ENCODE assay signal across 8 cellular contexts in the genomic region with DNA sequence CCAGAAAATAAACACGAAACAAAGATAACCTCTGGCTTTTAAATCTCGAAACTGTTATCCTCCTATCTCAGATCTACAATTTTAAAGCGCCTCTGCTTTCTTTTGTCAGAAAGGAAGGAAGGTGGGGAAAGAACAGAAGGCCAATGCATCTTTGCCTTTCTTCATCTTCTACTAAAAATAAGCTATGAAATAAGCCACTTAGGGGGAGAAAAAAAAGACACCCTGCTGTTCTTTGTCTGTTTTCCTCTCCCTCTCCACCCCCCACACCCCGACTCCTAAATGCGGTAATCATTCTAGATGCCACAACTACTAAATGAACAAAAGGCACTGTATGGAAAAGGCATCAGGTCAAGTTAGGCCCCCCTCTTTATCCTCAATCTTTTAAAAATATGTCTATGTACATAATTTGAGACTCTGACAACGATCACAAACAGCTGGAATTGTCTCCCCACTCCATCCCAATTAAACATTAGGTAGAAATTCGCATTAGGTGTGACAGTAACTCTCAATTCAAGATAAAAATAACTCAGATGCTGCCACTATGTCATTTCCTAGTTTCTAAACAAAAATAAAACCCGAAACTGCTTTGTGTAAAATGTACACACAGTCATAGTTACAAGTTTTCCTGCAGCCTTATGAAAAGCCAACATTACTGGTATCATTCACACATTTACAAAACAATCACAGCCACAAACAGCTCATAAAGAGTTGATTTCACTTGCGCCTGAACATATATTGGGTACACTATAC. TPM values are rescaled to one million over a fixed set of nuclear protein-coding genes. Genes with fewer than 3 reads are reported as not detected.
DNase-seq lines count a peak whose midpoint lies in the region; ATAC-seq and TF ChIP-seq lines count a peak whose summit lies in the region.

No MANE protein-coding gene starts in this region.

- 5 to 11% methylated on average over 9 of the region's 9 CpGs for WGBS in upper lobe of left lung, 2 donors

- POLR2A ChIA-PET in HEK293 (lab: Yijun Ruan, JAX), result interaction anchor here (0.6 to 1.9 kb wide), 2 partner anchors 8 to 12 kb away, joined by 3 to 12 read pairs; no protein-coding TSS in a partner anchor

- no peak overlapping the region for H3K27ac Mint-ChIP-seq in activated T-helper 17 cell treated with anti-CD3 and anti-CD28 coated beads, Interleukin-2, amount 50 U/mL, for 72 hours

- TF ChIP-seq EP300 in upper lobe of left lung (IDR thresholded peaks at IDR 0.05), result no peak

- H3K4me1 Mint-ChIP-seq in activated T-helper 17 cell treated with anti-CD3 and anti-CD28 coated beads, Interleukin-2, amount 50 U/mL, for 72 hours, result peaks cover 5% of the 10 kb centered on the region

- no peaks in the 10 kb centered on the region for H3K27me3 Mint-ChIP-seq in activated T-helper 17 cell treated with anti-CD3 and anti-CD28 coated beads, Interleukin-2, amount 50 U/mL, for 72 hours

- ATAC-seq in activated T-helper 17 cell treated with anti-CD3 and anti-CD28 coated beads, Interleukin-2, amount 50 U/mL, for 72 hours (replicated peaks), result peak; percentile 44
- no peak for ATAC-seq in upper lobe of left lung (ENCODE audit: low FRiP score in 2 of 2)

- H3K27ac ChIP-seq in HEK293 (ENCODE audit: extremely low read depth, low read depth, low read length) (peak overlapping the region; percentile 78), upper lobe of left lung (peak overlapping the region; percentile 96 to 98 (median 97))

- DNase-seq in GM10266 (ENCODE audit: extremely low spot score) (peak; percentile 78), kidney epithelial cell (ENCODE audit: low read depth) (no peak), upper lobe of left lung (no peak), activated gamma-delta T cell treated with Interleukin-2 at 50 U/mL for 16 hours (no peak), GM19238 (ENCODE audit: insufficient read length, low spot score) (no peak), islet precursor cell (no peak)

- CTCF ChIA-PET in HEK293 (lab: Yijun Ruan, JAX), result interaction anchor here (0.9 to 3.7 kb wide), 3 partner anchors 56 to 120 kb away, joined by 3 to 27 read pairs (median 3); no protein-coding TSS in a partner anchor

- H3K36me3 ChIP-seq in HEK293 (ENCODE audit: control insufficient read depth in 2 of 2, insufficient read depth in 1 of 2, low read length in 2 of 2), result no peaks in the 10 kb centered on the region
- no peaks in the 10 kb centered on the region for H3K36me3 ChIP-seq in kidney epithelial cell (ENCODE audit: control insufficient read depth, insufficient read depth, low read length)
- H3K36me3 ChIP-seq in upper lobe of left lung, result no peaks in the 10 kb centered on the region

- no peaks in the 10 kb centered on the region for H3K9me3 ChIP-seq in HEK293 (ENCODE audit: control insufficient read depth, insufficient read depth, low read depth, low read length)
- H3K9me3 ChIP-seq in upper lobe of left lung, result no peaks in the 10 kb centered on the region

- peaks cover 23% of the 10 kb centered on the region for H3K36me3 Mint-ChIP-seq in activated T-helper 17 cell treated with anti-CD3 and anti-CD28 coated beads, Interleukin-2, amount 50 U/mL, for 72 hours (ENCODE audit: low read depth)

- no peaks in the 10 kb centered on the region for H3K9me3 Mint-ChIP-seq in activated T-helper 17 cell treated with anti-CD3 and anti-CD28 coated beads, Interleukin-2, amount 50 U/mL, for 72 hours

- H3K4me1 ChIP-seq in HEK293 (ENCODE audit: control insufficient read depth, insufficient read depth, low read length) (peaks cover 3% of the 10 kb centered on the region; the same call in 1 of the 2 replicates), upper lobe of left lung (peaks cover 39 to 51% (median 39%) of the 10 kb centered on the region in 4 donors)

- no peak overlapping the region for H3K4me3 Mint-ChIP-seq in activated T-helper 17 cell treated with anti-CD3 and anti-CD28 coated beads, Interleukin-2, amount 50 U/mL, for 72 hours

- H3K27me3 ChIP-seq in kidney epithelial cell (ENCODE audit: control insufficient read depth, insufficient read depth, low read length) (no peaks in the 10 kb centered on the region), upper lobe of left lung (no peaks in the 10 kb centered on the region)

- TF ChIP-seq CTCF in GM10266 (IDR thresholded peaks at IDR 0.05; ENCODE audit: control insufficient read depth, insufficient read depth, low read depth, missing control alignments), result no peak
- no peak for TF ChIP-seq CTCF in HEK293 (tag by site-specific recombination; IDR thresholded peaks at IDR 0.05)
- no peak for TF ChIP-seq CTCF in kidney epithelial cell (IDR thresholded peaks at IDR 0.05; ENCODE audit: insufficient read depth, low read length, poor library complexity, severe bottlenecking)
- TF ChIP-seq CTCF in upper lobe of left lung (IDR thresholded peaks at IDR 0.05), result no peak

- TF ChIP-seq POLR2A in upper lobe of left lung (IDR thresholded peaks at IDR 0.05), result no peak

- H3K4me3 ChIP-seq in HEK293 (ENCODE audit: low read depth, low read length) (peak overlapping the region; percentile 78), kidney epithelial cell (ENCODE audit: low read depth, low read length) (peak overlapping the region; percentile 98), upper lobe of left lung (peak overlapping the region; percentile 62 to 87 (median 81))

TF ChIP-seq in HEK293, 187 proteins besides CTCF, POLR2A, EP300 and RAD21 (continues in another document):
- TF ChIP-seq KLF7 (tag by site-specific recombination; IDR thresholded peaks at IDR 0.05; ENCODE audit: borderline replicate concordance) (0 out of 2 replicates have a peak, but pooled peaks have one; percentile 5), FEZF1 (tag by site-specific recombination; IDR thresholded peaks at IDR 0.05) (peak; percentile 87), ZNF48 (tag by site-specific recombination; IDR thresholded peaks at IDR 0.05) (no peak), ZFP69B (tag by site-specific recombination; IDR thresholded peaks at IDR 0.05) (no peak), WT1 (tag by site-specific recombination; IDR thresholded peaks at IDR 0.05) (0 out of 2 replicates have a peak, but pooled peaks have one; percentile 32), GLIS1 (tag by site-specific recombination; IDR thresholded peaks at IDR 0.05) (peak; percentile 47), ZNF169 (tag by site-specific recombination; IDR thresholded peaks at IDR 0.05) (no peak), ZNF398 (tag by site-specific recombination; IDR thresholded peaks at IDR 0.05) (peak; percentile 79), ZNF660 (tag by site-specific recombination; IDR thresholded peaks at IDR 0.05) (peak; percentile 62; the same call in 1 of the 2 replicates), ZNF18 (tag by site-specific recombination; IDR thresholded peaks at IDR 0.05) (no peak)
- TF ChIP-seq, protein P1, sequence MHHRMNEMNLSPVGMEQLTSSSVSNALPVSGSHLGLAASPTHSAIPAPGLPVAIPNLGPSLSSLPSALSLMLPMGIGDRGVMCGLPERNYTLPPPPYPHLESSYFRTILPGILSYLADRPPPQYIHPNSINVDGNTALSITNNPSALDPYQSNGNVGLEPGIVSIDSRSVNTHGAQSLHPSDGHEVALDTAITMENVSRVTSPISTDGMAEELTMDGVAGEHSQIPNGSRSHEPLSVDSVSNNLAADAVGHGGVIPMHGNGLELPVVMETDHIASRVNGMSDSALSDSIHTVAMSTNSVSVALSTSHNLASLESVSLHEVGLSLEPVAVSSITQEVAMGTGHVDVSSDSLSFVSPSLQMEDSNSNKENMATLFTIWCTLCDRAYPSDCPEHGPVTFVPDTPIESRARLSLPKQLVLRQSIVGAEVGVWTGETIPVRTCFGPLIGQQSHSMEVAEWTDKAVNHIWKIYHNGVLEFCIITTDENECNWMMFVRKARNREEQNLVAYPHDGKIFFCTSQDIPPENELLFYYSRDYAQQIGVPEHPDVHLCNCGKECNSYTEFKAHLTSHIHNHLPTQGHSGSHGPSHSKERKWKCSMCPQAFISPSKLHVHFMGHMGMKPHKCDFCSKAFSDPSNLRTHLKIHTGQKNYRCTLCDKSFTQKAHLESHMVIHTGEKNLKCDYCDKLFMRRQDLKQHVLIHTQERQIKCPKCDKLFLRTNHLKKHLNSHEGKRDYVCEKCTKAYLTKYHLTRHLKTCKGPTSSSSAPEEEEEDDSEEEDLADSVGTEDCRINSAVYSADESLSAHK (tag by site-specific recombination; IDR thresholded peaks at IDR 0.05), result peak; percentile 67

RNA-seq across cellular contexts. Expression of gene UBE2H, which starts 2.4 kb away (rescaled TPM):
- total RNA-seq in activated T-helper 17 cell treated with anti-CD3 and anti-CD28 coated beads, Interleukin-2, amount 50 U/mL, for 72 hours, result 10 to 100 TPM; 27.8 to 54.0 TPM
- total RNA-seq in kidney epithelial cell (127 and 133 TPM in 2 replicates), upper lobe of left lung (100 to 1,000 TPM in 1 of 6 donors, 10 to 100 TPM in 5; 60.5 to 138 (median 65.4) TPM)
